ENCODE assay signal across 6 cellular contexts in the genomic region with DNA sequence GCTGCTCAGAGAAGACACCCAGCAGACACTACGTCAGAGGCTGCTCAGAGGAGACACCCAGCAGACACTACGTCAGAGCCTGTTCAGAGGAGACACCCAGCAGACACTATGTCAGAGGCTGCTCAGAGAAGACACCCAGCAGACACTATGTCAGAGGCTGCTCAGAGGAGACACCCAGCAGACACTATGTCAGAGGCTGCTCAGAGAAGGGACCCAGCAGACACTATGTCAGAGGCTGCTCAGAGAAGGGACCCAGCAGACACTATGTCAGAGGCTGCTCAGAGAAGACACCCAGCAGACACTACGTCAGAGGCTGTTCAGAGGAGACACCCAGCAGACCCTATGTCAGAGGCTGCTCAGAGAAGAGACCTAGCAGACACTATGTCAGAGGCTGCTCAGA.
DNase-seq lines count a peak whose midpoint lies in the region; ATAC-seq, FAIRE-seq and TF ChIP-seq lines count a peak whose summit lies in the region.
"Not testable (repeated sequence)": the region's sequence is repeated elsewhere in the genome, so short reads cannot be mapped to it uniquely, and the experiment has no call there.

No MANE protein-coding gene starts in this region.

- not testable (repeated sequence) for H3K9me3 Mint-ChIP-seq in activated CD4-positive, alpha-beta T cell treated with anti-CD3 and anti-CD28 coated beads, Interleukin-2, amount 10 ng/mL, durations not matched to agents 7 days and 5 days; activated T-cell treated with anti-CD3 and anti-CD28 coated beads, Interleukin-2, amount 50 U/mL, for 24 hours

- H3K4me1 Mint-ChIP-seq in activated CD4-positive, alpha-beta T cell treated with anti-CD3 and anti-CD28 coated beads, Interleukin-2, amount 10 ng/mL, durations not matched to agents 7 days and 5 days; activated T-cell treated with anti-CD3 and anti-CD28 coated beads, Interleukin-2, amount 50 U/mL, for 24 hours (ENCODE audit: low read depth): not testable (repeated sequence)

- H3K27ac Mint-ChIP-seq in activated CD4-positive, alpha-beta T cell treated with anti-CD3 and anti-CD28 coated beads, Interleukin-2, amount 10 ng/mL, durations not matched to agents 7 days and 5 days; activated T-cell treated with anti-CD3 and anti-CD28 coated beads, Interleukin-2, amount 50 U/mL, for 24 hours: not testable (repeated sequence)

- CTCF ChIA-PET in activated CD4-positive, alpha-beta T cell treated with anti-CD3 and anti-CD28 coated beads, Interleukin-2, amount 10 ng/mL, durations not matched to agents 7 days and 5 days (lab: Charles Lee) = not testable (repeated sequence)

- intact Hi-C loops in pancreas (cut with DNase I) = not testable (repeated sequence)

- WGBS in pancreas, 2 donors = 43 to 46% methylated on average over 3 of the region's 3 CpGs

- H3K4me3 ChIP-seq in bronchial epithelial cell (ENCODE audit: low read depth, low read length); pancreas: not testable (repeated sequence)

- H3K36me3 Mint-ChIP-seq in activated CD4-positive, alpha-beta T cell treated with anti-CD3 and anti-CD28 coated beads, Interleukin-2, amount 10 ng/mL, durations not matched to agents 7 days and 5 days (ENCODE audit: low read depth); activated T-cell treated with anti-CD3 and anti-CD28 coated beads, Interleukin-2, amount 50 U/mL, for 24 hours (ENCODE audit: low read depth): not testable (repeated sequence)

- POLR2A ChIA-PET in activated CD4-positive, alpha-beta T cell treated with anti-CD3 and anti-CD28 coated beads, Interleukin-2, amount 10 ng/mL, durations not matched to agents 7 days and 5 days (lab: Charles Lee) = not testable (repeated sequence)

- not testable (repeated sequence) for H3K4me1 ChIP-seq in pancreas

- FAIRE-seq in bronchial epithelial cell (lab: Jason Lieb, UNC) (peak; percentile 99), pancreas (lab: Jason Lieb, UNC) (peak; percentile 23)

- not testable (repeated sequence) for H3K9me3 ChIP-seq in pancreas

- H3K36me3 ChIP-seq in bronchial epithelial cell (ENCODE audit: control insufficient read depth, insufficient read depth, low read length); pancreas: not testable (repeated sequence)

- not testable (repeated sequence) for H3K4me3 Mint-ChIP-seq in activated CD4-positive, alpha-beta T cell treated with anti-CD3 and anti-CD28 coated beads, Interleukin-2, amount 10 ng/mL, durations not matched to agents 7 days and 5 days; activated T-cell treated with anti-CD3 and anti-CD28 coated beads, Interleukin-2, amount 50 U/mL, for 24 hours

- not testable (repeated sequence) for ATAC-seq in pancreas

- not testable (repeated sequence) for H3K27me3 ChIP-seq in bronchial epithelial cell (ENCODE audit: control insufficient read depth, insufficient read depth, low read length); pancreas

- DNase-seq in activated CD4-positive, alpha-beta T cell treated with anti-CD3 and anti-CD28 coated beads, Interleukin-2, amount 10 ng/mL, durations not matched to agents 7 days and 5 days = peak; percentile 7
- DNase-seq in activated T-cell treated with anti-CD3 and anti-CD28 coated beads, Interleukin-2, amount 50 U/mL, for 24 hours = peak; percentile 32
- peak; percentile 63 for DNase-seq in activated effector memory CD4-positive, alpha-beta T cell treated with anti-CD3 and anti-CD28 coated beads, Interleukin-2, amount 50 U/mL, for 16 hours
- DNase-seq in bronchial epithelial cell (ENCODE audit: low read depth); pancreas: not testable (repeated sequence)
- DNase-seq in stimulated activated CD4-positive, alpha-beta T cell treated with anti-CD3 and anti-CD28 coated beads, Interleukin-4, amount 100 ng/mL, for 24 hours = peak; percentile 6

- not testable (repeated sequence) for H3K27me3 Mint-ChIP-seq in activated CD4-positive, alpha-beta T cell treated with anti-CD3 and anti-CD28 coated beads, Interleukin-2, amount 10 ng/mL, durations not matched to agents 7 days and 5 days; activated T-cell treated with anti-CD3 and anti-CD28 coated beads, Interleukin-2, amount 50 U/mL, for 24 hours

- H3K27ac ChIP-seq in pancreas = not testable (repeated sequence)

- TF ChIP-seq CTCF in bronchial epithelial cell (IDR thresholded peaks at IDR 0.05; ENCODE audit: insufficient read depth, low read length, severe bottlenecking); pancreas (IDR thresholded peaks at IDR 0.05): not testable (repeated sequence)
